ENCODE assay signal across 8 cellular contexts in the genomic region with DNA sequence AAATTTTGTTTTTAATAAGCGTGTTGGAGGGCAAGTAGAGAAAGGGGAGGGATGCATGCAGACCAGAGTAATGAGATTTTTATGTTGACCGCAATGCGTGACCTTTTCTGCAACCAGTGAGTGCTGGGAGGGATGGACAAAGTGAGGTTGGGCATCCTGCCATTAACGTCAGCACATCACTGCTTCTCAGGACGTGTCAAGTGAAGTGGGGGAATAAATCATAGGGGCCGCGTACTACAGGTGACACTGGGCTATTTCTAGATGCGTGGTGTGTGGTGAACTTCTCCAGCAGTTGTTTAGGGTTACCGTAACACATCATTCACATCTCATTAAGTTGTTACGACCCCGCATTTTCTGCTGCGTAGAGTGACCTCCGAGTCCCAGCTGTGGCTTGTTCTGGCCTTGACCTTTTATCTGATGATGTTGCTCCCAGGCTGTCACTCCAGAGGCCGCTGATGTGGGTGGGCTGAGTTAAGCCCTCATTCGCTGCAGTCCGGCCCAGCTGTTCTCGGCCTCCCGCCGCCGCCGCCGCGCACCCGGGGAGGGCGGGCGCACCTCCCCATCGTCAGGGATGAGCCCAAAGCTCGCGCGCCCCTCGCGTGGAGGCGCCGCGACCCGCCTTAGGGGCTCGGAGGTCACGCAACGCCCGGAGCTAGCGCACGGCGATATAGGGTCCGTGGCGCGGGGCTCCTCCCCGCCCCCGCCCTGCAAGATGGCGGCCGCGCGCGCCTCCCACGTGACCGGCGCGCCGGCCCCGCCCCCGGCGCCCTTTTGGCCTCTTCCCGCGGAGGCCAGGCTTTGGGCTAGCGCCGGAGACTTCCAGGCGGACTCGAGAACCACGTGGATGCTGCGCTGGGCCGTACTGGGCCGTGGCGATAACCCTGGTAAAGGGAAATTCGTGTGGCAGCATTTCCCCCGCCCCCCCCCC. TPM values are rescaled to one million over a fixed set of nuclear protein-coding genes. Genes with fewer than 3 reads are reported as not detected.
DNase-seq lines count a peak whose midpoint lies in the region; ATAC-seq and TF ChIP-seq lines count a peak whose summit lies in the region.

No MANE protein-coding gene starts in this region.

- peak overlapping the region; percentile 94 for H3K56ac ChIP-seq in mesendoderm (ENCODE audit: low read length)

- H4K8ac ChIP-seq in mesendoderm (ENCODE audit: low read depth, low read length): no peak overlapping the region

- H3K4me2 ChIP-seq in mesendoderm (ENCODE audit: low read length): peak overlapping the region; percentile 79

- DNase-seq in NCI-H82 treated with DMSO at 0.1 percent for 48 hours (lab: John Stamatoyannopoulos, UW; ENCODE audit: unreplicated experiment) (peak; percentile 26), mesendoderm (peak; percentile 88)
- DNase-seq in activated CD8-positive, alpha-beta memory T cell treated with anti-CD3 and anti-CD28 coated beads for 48 hours (ENCODE audit: low read depth in 2 of 3, low spot score in 2 of 3): peak; percentile 44 to 66 (median 57)
- peak; percentile 60 for DNase-seq in stimulated activated CD8-positive, alpha-beta memory T cell treated with anti-CD3 and anti-CD28 coated beads, Interleukin-12 subunit alpha, Interleukin-12 subunit beta, amount 100 ng/mL, for 4 hours (ENCODE audit: low read depth)

- peaks cover 13% of the 10 kb centered on the region for H3K4me1 ChIP-seq in endocrine pancreas (ENCODE audit: control insufficient read depth, insufficient read depth, low read length)
- H3K4me1 ChIP-seq in mesendoderm (ENCODE audit: control insufficient read depth, low read depth, low read length): peaks cover 2% of the 10 kb centered on the region

- H3K9me3 ChIP-seq in endocrine pancreas (ENCODE audit: control insufficient read depth, low read length): no peaks in the 10 kb centered on the region

- H3K4ac ChIP-seq in mesendoderm (ENCODE audit: low read depth, low read length): peak overlapping the region; percentile 28

- no peaks in the 10 kb centered on the region for H3K79me2 ChIP-seq in mesendoderm (ENCODE audit: control insufficient read depth, insufficient read depth, low read length)

- H3K23ac ChIP-seq in mesendoderm (ENCODE audit: low read length): no peak overlapping the region

- no peak overlapping the region for H2BK15ac ChIP-seq in mesendoderm (replicated peaks; ENCODE audit: low read depth)

- H3K4me3 ChIP-seq in endocrine pancreas (ENCODE audit: control insufficient read depth, insufficient read depth, low read length): peak overlapping the region; percentile 97
- H3K4me3 ChIP-seq in mesendoderm (ENCODE audit: low read length): peak overlapping the region; percentile 52

- no peak overlapping the region for H3K27ac ChIP-seq in mesendoderm (ENCODE audit: low read depth, low read length)

- no peak overlapping the region for H2AK5ac ChIP-seq in mesendoderm (ENCODE audit: low read length)

- H2BK5ac ChIP-seq in mesendoderm (ENCODE audit: low read length): no peak overlapping the region

- peak overlapping the region; percentile 92 for H3K9ac ChIP-seq in endocrine pancreas (ENCODE audit: control insufficient read depth, insufficient read depth, low read length)
- H3K9ac ChIP-seq in mesendoderm (ENCODE audit: low read length): peak overlapping the region; percentile 78

- H3K27me3 ChIP-seq in endocrine pancreas (ENCODE audit: control insufficient read depth, insufficient read depth, low read length) (no peaks in the 10 kb centered on the region), mesendoderm (ENCODE audit: insufficient read depth, low read length, poor library complexity) (peaks cover 2% of the 10 kb centered on the region)

- WGBS in mesendoderm (ENCODE audit: extremely low coverage, insufficient coverage, low lambda C conversion rate): no CpG with 5 or more reads among the region's 74 CpGs

- peak; percentile 20 for ATAC-seq in HG03432 (IDR thresholded peaks at IDR 0.05; ENCODE audit: unreplicated experiment)
- ATAC-seq in HG02852 (IDR thresholded peaks at IDR 0.05; ENCODE audit: unreplicated experiment): no peak

- peak; percentile 76 for TF ChIP-seq POLR2A in GM15510 (IDR thresholded peaks at IDR 0.05; ENCODE audit: borderline replicate concordance, extremely low read depth, insufficient read length)

- H3K36me3 ChIP-seq in endocrine pancreas (ENCODE audit: control insufficient read depth, insufficient read depth, low read length) (no peaks in the 10 kb centered on the region), mesendoderm (ENCODE audit: control insufficient read depth, insufficient read depth, low read length) (no peaks in the 10 kb centered on the region)

- no peaks in the 10 kb centered on the region for H3K79me1 ChIP-seq in mesendoderm (ENCODE audit: low read length)

- no peak overlapping the region for H4K5ac ChIP-seq in mesendoderm (ENCODE audit: low read length)

- peak overlapping the region; percentile 5 for H2BK120ac ChIP-seq in mesendoderm (ENCODE audit: low read depth, low read length)

- peak overlapping the region; percentile 60 for H3K18ac ChIP-seq in mesendoderm (ENCODE audit: low read length)

RNA-seq across cellular contexts. Expression of a gene that starts 3.5 kb away (rescaled TPM):
- polyA plus RNA-seq in mesendoderm (2013, experiment 1 of 2): 4.2 TPM
- 4.7 TPM for polyA plus RNA-seq in mesendoderm (2013, experiment 2 of 2)

Comparison
In these comparisons a context has a peak if more than half of its experiments do, and no peak if none do; other contexts are left out.
1. DNase-seq: peak in every context shown above with its lines; median percentile 88 in mesendoderm; 60 in stimulated activated CD8-positive, alpha-beta memory T cell treated with anti-CD3 and anti-CD28 coated beads, Interleukin-12 subunit alpha, Interleukin-12 subunit beta, amount 100 ng/mL, for 4 hours; 57 in activated CD8-positive, alpha-beta memory T cell treated with anti-CD3 and anti-CD28 coated beads for 48 hours; 26 in NCI-H82 treated with DMSO at 0.1 percent for 48 hours.